8 cellular contexts compared by ENCODE assay signal in genomic region chr9:137242329-137243204, GRCh38. TPM values are rescaled to one million over a fixed set of nuclear protein-coding genes. Genes with fewer than 3 reads are reported as not detected.
DNase-seq lines count a peak whose midpoint lies in the region; ATAC-seq and TF ChIP-seq lines count a peak whose summit lies in the region.

No MANE protein-coding gene starts in this region.

- no peak for DNase-seq in heart right ventricle
- no peak for DNase-seq in Right ventricle myocardium superior
- no peak for DNase-seq in breast epithelium (ENCODE audit: low spot score in 2 of 2)
- no peak for DNase-seq in vagina (ENCODE audit: extremely low spot score in 2 of 2)
- no peak for DNase-seq in T-helper 9 cell
- DNase-seq in activated effector memory CD4-positive, alpha-beta T cell treated with anti-CD3 and anti-CD28 coated beads, Interleukin-2, amount 50 U/mL, for 16 hours: no peak
- no peak for DNase-seq in midbrain (lab: John Stamatoyannopoulos, UW)

- H3K27me3 ChIP-seq in heart right ventricle: no peaks in the 10 kb centered on the region
- no peaks in the 10 kb centered on the region for H3K27me3 ChIP-seq in breast epithelium
- no peaks in the 10 kb centered on the region for H3K27me3 ChIP-seq in mononuclear cell (ENCODE audit: insufficient read depth, low read length)
- no peaks in the 10 kb centered on the region for H3K27me3 ChIP-seq in vagina

- H3K4me1 ChIP-seq in heart right ventricle: peaks cover 5 to 59% (median 41%) of the 10 kb centered on the region in 9 donors
- peaks cover 5 to 13% of the 10 kb centered on the region in 2 donors for H3K4me1 ChIP-seq in breast epithelium
- H3K4me1 ChIP-seq in mononuclear cell (ENCODE audit: insufficient read depth, low read length): peaks cover 38% of the 10 kb centered on the region
- peaks cover 53% of the 10 kb centered on the region for H3K4me1 ChIP-seq in vagina

- intact Hi-C loops in heart right ventricle (cut with DNase I) (loop anchor here in 1 of 10 donors (1.0 kb wide), 1 partner anchor 11 kb away; no protein-coding TSS in a partner anchor), Right ventricle myocardium superior (cut with DNase I) (no loop called here), breast epithelium (cut with DNase I; ENCODE audit: low total_unique reads) (no loop called here), vagina (cut with DNase I) (no loop called here)

- H3K4me3 ChIP-seq in heart right ventricle: peak overlapping the region; percentile 56 to 97 (median 92)
- H3K4me3 ChIP-seq in breast epithelium: peak overlapping the region; percentile 71 to 98 (median 76)
- H3K4me3 ChIP-seq in mononuclear cell (ENCODE audit: low read length): peak overlapping the region; percentile 65
- peak overlapping the region; percentile 66 to 99 for H3K4me3 ChIP-seq in vagina

- H3K9me3 ChIP-seq in heart right ventricle: no peaks in the 10 kb centered on the region
- H3K9me3 ChIP-seq in breast epithelium: no peaks in the 10 kb centered on the region
- H3K9me3 ChIP-seq in mononuclear cell (ENCODE audit: low read depth, low read length): no peaks in the 10 kb centered on the region
- H3K9me3 ChIP-seq in vagina: no peaks in the 10 kb centered on the region

- TF ChIP-seq POLR2A in breast epithelium (IDR thresholded peaks at IDR 0.05) (no peak), vagina (IDR thresholded peaks at IDR 0.05) (no peak)

- H3K36me3 ChIP-seq in heart right ventricle (peaks cover 0 to 26% (median 12%) of the 10 kb centered on the region in 9 donors), breast epithelium (no peaks in the 10 kb centered on the region), vagina (peaks cover 0 to 14% of the 10 kb centered on the region in 2 donors)

- no peak for TF ChIP-seq CTCF in heart right ventricle (IDR thresholded peaks at IDR 0.05)
- no peak for TF ChIP-seq CTCF in breast epithelium (IDR thresholded peaks at IDR 0.05)
- no peak for TF ChIP-seq CTCF in vagina (IDR thresholded peaks at IDR 0.05)

- H3K27ac ChIP-seq in heart right ventricle: peak overlapping the region; percentile 88 to 99 (median 94)
- H3K27ac ChIP-seq in breast epithelium: peak overlapping the region; percentile 83 to 99
- H3K27ac ChIP-seq in vagina: peak overlapping the region; percentile 78

- WGBS in heart right ventricle, 2 donors: 68 to 69% methylated on average over 35 of the region's 35 CpGs

- ATAC-seq in heart right ventricle: no peak
- no peak for ATAC-seq in Right ventricle myocardium superior (ENCODE audit: poor library complexity)

RNA-seq across cellular contexts. Expression of gene TUBB4B, which starts 1.5 kb away (rescaled TPM):
- total RNA-seq in heart right ventricle: 100 to 1,000 TPM; 211 to 495 (median 330) TPM
- 100 to 1,000 TPM; 522 to 992 TPM for polyA plus RNA-seq in heart right ventricle
- 515 TPM for total RNA-seq in Right ventricle myocardium superior
- 100 to 1,000 TPM; 112 to 188 (median 183) TPM for total RNA-seq in breast epithelium
- 67.9 TPM for total RNA-seq in mononuclear cell
- 312 TPM for total RNA-seq in vagina

RNA-seq across cellular contexts. Expression of gene STPG3, which starts 8.5 kb away (rescaled TPM):
- total RNA-seq in heart right ventricle: under 1 TPM in 3 of 10 donors, not detected in 7; 0.24 to 0.32 (median 0.32) TPM
- polyA plus RNA-seq in heart right ventricle: under 1 TPM in 1 of 2 donors, not detected in 1; 0.44 TPM
- total RNA-seq in Right ventricle myocardium superior: 1.3 TPM
- total RNA-seq in breast epithelium: not detected
- not detected for total RNA-seq in mononuclear cell
- not detected for total RNA-seq in vagina

RNA-seq across cellular contexts. Expression of gene SLC34A3, which starts 11.9 kb away (rescaled TPM):
- total RNA-seq in heart right ventricle (not detected), Right ventricle myocardium superior (not detected), breast epithelium (not detected), mononuclear cell (not detected), vagina (not detected)
- not detected for polyA plus RNA-seq in heart right ventricle

RNA-seq across cellular contexts. Expression of gene NELFB, which starts 12.6 kb away (rescaled TPM):
- total RNA-seq in heart right ventricle (10 to 100 TPM; 31.6 to 47.1 (median 39.2) TPM), Right ventricle myocardium superior (39.9 TPM), breast epithelium (10 to 100 TPM; 32.6 to 39.2 (median 38.7) TPM), mononuclear cell (20.9 TPM), vagina (44.0 TPM)
- 10 to 100 TPM; 31.5 to 52.9 TPM for polyA plus RNA-seq in heart right ventricle

RNA-seq across cellular contexts. Expression of gene RNF224, which starts 15.3 kb away (rescaled TPM):
- total RNA-seq in heart right ventricle: under 1 TPM in 1 of 10 donors, not detected in 9; 0.14 TPM
- polyA plus RNA-seq in heart right ventricle: not detected
- total RNA-seq in Right ventricle myocardium superior: not detected
- total RNA-seq in breast epithelium: under 1 TPM in 1 of 3 donors, not detected in 2; 0.29 TPM
- 0.10 TPM for total RNA-seq in mononuclear cell
- total RNA-seq in vagina: 0.74 TPM
